1 cellular context compared by ENCODE assay signal in the genomic region with DNA sequence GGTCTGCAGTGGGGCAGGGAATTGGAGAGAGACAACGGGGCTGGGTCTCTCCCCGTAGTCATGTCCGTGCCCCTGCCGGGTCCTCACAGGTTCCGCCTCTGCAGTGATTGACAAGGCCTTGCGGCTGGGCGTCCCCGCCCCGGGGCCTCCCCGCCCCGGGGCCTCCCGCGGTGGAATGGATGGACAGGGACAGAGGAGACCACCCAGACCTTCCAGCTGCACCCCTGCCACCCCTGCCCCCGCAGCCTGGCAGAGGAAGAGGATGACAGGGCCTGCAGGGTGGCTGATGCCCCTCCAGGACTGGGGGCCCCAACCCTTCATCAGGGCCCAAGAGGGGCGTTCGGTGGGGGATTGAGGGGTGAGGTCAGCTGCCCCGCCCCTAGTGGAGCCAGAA.
A peak's percentile ranks its signal among the peaks of the same experiment; 100 is the strongest.
TF ChIP-seq lines count a peak whose summit lies in the region.

No MANE protein-coding gene starts in this region.

TF ChIP-seq in HepG2, 621 proteins besides CTCF, POLR2A, EP300 and RAD21:
- TF ChIP-seq ZNF687 (CRISPR knock-in tag; IDR thresholded peaks at IDR 0.05) (peak; percentile 33; the same call in 1 of the 2 replicates), ZNF256 (CRISPR knock-in tag; conservative IDR thresholded peaks at IDR 0.05) (no peak), HOXD1 (CRISPR knock-in tag; IDR thresholded peaks at IDR 0.05) (no peak), BCL3 (CRISPR knock-in tag; IDR thresholded peaks at IDR 0.05) (peak; percentile 21; the same call in 1 of the 2 replicates), ZNF878 (CRISPR knock-in tag; IDR thresholded peaks at IDR 0.05) (no peak), ZNF30 (CRISPR knock-in tag; IDR thresholded peaks at IDR 0.05) (no peak), ZBTB7B (CRISPR knock-in tag; IDR thresholded peaks at IDR 0.05) (peak; percentile 20), HNRNPL (IDR thresholded peaks at IDR 0.05; ENCODE audit: low read depth, low read length) (0 out of 2 replicates have a peak, but pooled peaks have one; percentile 22), ZNF839 (CRISPR knock-in tag; IDR thresholded peaks at IDR 0.05; ENCODE audit: borderline replicate concordance) (0 out of 2 replicates have a peak, but pooled peaks have one; percentile 27), ZBTB7A (CRISPR knock-in tag; IDR thresholded peaks at IDR 0.05) (peak; percentile 41; the same call in 1 of the 2 replicates), ZSCAN25 (CRISPR knock-in tag; IDR thresholded peaks at IDR 0.05) (peak; percentile 51; the same call in 1 of the 2 replicates), ZNF768 (CRISPR knock-in tag; IDR thresholded peaks at IDR 0.05) (peak; percentile 2; the same call in 1 of the 2 replicates), MEIS2 (CRISPR knock-in tag; IDR thresholded peaks at IDR 0.05) (0 out of 2 replicates have a peak, but pooled peaks have one; percentile 28), HNRNPLL (IDR thresholded peaks at IDR 0.05; ENCODE audit: low read depth, low read length, poor library complexity, severe bottlenecking) (peak; percentile 15), ZNF350 (CRISPR knock-in tag; IDR thresholded peaks at IDR 0.05; ENCODE audit: borderline replicate concordance, low read depth) (0 out of 2 replicates have a peak, but pooled peaks have one; percentile 1)
- TF ChIP-seq, protein P1, sequence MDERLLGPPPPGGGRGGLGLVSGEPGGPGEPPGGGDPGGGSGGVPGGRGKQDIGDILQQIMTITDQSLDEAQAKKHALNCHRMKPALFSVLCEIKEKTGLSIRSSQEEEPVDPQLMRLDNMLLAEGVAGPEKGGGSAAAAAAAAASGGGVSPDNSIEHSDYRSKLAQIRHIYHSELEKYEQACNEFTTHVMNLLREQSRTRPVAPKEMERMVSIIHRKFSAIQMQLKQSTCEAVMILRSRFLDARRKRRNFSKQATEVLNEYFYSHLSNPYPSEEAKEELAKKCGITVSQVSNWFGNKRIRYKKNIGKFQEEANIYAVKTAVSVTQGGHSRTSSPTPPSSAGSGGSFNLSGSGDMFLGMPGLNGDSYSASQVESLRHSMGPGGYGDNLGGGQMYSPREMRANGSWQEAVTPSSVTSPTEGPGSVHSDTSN (CRISPR knock-in tag; IDR thresholded peaks at IDR 0.05): peak; percentile 74
TF ChIP-seq in HepG2: peak in this region for 12.
